ENCODE assay signal across 17 cellular contexts in the genomic region with DNA sequence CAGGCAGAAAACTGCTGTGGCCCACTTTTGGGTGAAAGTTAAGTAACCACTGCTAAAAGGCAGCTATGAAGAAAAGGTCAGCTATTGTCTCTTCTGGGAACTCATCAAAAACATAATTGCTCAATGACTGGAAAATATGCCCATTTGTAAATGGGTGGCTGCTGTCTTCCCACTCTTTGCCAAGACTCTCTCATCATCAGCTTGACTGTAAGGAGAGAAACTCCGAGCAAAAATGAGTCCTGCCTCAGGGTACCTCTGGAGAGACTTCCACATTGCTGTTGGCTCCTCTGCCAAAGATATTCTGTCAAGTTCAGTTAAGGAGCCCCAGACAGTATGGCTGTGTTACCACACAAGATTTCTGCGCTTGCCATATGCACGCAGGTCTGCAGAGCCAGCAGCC.
"Had no signal": no experiment of that assay in that cellular context is flagged by ENCODE, and none has a peak within 500 bp of the region (broad histone marks: within the 10 kb centered on the region; RNA-seq: fewer than 3 reads in every experiment).

No MANE protein-coding gene starts in this region.

- ATAC-seq: activated naive CD4-positive, alpha-beta T cell treated with anti-CD3 and anti-CD28 coated beads, Interleukin-2, amount 50 U/mL, for 72 hours; activated T-helper 17 cell treated with anti-CD3 and anti-CD28 coated beads, Interleukin-2, amount 50 U/mL, for 72 hours; gastrocnemius medialis; left lung; naive thymus-derived CD8-positive, alpha-beta T cell; stimulated activated effector memory CD8-positive, alpha-beta T cell treated with anti-CD3 and anti-CD28 coated beads, Interleukin-12 subunit alpha, Interleukin-12 subunit beta, amount 100 ng/mL, for 72 hours; stimulated activated naive CD8-positive, alpha-beta T cell treated with anti-CD3 and anti-CD28 coated beads, Interleukin-15, amount 100 ng/mL, for 72 hours; WTC11 had no signal

- DNase-seq: activated T-cell treated with anti-CD3 and anti-CD28 coated beads, Interleukin-2, amount 50 U/mL, for 1 hour; aorta; caudate nucleus; dermis blood vessel endothelial cell; effector CD8-positive, alpha-beta T cell; gastrocnemius medialis; hippocampal formation; kidney glomerular epithelial cell; left lung; naive thymus-derived CD8-positive, alpha-beta T cell; stimulated activated CD4-positive, alpha-beta T cell treated with anti-CD3 and anti-CD28 coated beads, Interleukin-12 subunit alpha, Interleukin-12 subunit beta, amount 100 ng/mL, for 4 hours; stimulated activated naive CD8-positive, alpha-beta T cell treated with anti-CD3 and anti-CD28 coated beads, Interleukin-15, amount 100 ng/mL, for 72 hours; transverse colon had no signal
